In the genomic region with DNA sequence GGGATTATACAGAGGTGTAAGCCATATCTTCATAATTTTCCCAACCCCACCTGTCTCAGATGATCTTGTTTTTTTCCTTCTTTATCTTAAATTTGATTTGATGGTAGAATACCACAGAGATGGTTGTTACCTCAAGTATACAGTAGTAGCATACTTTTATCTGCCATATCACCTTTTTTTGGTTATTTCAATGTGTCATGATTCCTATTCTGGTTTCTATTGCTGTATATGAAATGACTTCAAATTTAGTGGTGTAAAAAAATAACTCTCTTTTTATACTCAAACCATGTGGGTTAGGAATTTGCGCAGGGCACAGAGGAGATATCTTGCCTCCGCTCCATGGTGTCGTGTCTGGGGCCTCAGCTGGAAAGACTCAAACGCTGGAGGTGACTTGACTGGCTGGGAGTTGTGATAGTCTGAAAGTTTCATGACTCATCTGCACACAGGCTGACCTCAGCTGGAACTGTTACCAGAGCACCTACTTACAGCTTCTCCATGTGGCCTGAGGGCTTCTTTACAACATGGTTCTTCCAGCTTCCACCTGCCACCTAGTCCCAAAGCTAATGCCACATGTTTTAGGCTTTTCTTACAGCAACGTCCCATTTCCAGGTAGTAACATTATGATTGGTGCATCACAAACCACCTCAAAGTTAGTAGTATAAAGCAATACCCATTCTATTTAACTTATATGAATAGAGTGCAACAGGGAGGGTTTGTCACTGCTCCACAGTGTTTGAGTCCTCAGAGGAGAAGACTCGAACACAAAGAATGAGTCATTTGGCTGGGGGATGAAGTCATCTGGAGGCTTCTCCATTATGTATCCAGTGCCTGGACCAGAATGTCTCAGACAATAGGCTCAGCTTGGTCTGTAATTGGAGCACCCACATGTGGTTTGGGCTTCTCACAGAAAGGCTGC, we compare ENCODE assay signal across 1 cellular context.
TF ChIP-seq lines count a peak whose summit lies in the region.

No MANE protein-coding gene starts in this region.

TF ChIP-seq in K562, 482 proteins besides CTCF, POLR2A, EP300 and RAD21 (continued from another document and continues in another):
- TF ChIP-seq, protein P1, sequence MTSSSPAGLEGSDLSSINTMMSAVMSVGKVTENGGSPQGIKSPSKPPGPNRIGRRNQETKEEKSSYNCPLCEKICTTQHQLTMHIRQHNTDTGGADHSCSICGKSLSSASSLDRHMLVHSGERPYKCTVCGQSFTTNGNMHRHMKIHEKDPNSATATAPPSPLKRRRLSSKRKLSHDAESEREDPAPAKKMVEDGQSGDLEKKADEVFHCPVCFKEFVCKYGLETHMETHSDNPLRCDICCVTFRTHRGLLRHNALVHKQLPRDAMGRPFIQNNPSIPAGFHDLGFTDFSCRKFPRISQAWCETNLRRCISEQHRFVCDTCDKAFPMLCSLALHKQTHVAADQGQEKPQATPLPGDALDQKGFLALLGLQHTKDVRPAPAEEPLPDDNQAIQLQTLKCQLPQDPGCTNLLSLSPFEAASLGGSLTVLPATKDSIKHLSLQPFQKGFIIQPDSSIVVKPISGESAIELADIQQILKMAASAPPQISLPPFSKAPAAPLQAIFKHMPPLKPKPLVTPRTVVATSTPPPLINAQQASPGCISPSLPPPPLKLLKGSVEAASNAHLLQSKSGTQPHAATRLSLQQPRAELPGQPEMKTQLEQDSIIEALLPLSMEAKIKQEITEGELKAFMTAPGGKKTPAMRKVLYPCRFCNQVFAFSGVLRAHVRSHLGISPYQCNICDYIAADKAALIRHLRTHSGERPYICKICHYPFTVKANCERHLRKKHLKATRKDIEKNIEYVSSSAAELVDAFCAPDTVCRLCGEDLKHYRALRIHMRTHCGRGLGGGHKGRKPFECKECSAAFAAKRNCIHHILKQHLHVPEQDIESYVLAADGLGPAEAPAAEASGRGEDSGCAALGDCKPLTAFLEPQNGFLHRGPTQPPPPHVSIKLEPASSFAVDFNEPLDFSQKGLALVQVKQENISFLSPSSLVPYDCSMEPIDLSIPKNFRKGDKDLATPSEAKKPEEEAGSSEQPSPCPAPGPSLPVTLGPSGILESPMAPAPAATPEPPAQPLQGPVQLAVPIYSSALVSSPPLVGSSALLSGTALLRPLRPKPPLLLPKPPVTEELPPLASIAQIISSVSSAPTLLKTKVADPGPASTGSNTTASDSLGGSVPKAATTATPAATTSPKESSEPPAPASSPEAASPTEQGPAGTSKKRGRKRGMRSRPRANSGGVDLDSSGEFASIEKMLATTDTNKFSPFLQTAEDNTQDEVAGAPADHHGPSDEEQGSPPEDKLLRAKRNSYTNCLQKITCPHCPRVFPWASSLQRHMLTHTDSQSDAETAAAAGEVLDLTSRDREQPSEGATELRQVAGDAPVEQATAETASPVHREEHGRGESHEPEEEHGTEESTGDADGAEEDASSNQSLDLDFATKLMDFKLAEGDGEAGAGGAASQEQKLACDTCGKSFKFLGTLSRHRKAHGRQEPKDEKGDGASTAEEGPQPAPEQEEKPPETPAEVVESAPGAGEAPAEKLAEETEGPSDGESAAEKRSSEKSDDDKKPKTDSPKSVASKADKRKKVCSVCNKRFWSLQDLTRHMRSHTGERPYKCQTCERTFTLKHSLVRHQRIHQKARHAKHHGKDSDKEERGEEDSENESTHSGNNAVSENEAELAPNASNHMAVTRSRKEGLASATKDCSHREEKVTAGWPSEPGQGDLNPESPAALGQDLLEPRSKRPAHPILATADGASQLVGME (CRISPR knock-in tag; IDR thresholded peaks at IDR 0.05): no peak
- TF ChIP-seq, protein P2, sequence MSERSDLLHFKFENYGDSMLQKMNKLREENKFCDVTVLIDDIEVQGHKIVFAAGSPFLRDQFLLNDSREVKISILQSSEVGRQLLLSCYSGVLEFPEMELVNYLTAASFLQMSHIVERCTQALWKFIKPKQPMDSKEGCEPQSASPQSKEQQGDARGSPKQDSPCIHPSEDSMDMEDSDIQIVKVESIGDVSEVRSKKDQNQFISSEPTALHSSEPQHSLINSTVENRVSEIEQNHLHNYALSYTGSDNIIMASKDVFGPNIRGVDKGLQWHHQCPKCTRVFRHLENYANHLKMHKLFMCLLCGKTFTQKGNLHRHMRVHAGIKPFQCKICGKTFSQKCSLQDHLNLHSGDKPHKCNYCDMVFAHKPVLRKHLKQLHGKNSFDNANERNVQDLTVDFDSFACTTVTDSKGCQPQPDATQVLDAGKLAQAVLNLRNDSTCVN (CRISPR knock-in tag; IDR thresholded peaks at IDR 0.05): no peak
- TF ChIP-seq WHSC1 (IDR thresholded peaks at IDR 0.05; ENCODE audit: low read length) (no peak), ZNF324 (CRISPR knock-in tag; IDR thresholded peaks at IDR 0.05) (no peak), HMGN3 (IDR thresholded peaks at IDR 0.05; ENCODE audit: borderline replicate concordance, extremely low read depth, insufficient read length, low read depth, low read length) (no peak), KLF1 (tag; IDR thresholded peaks at IDR 0.05) (no peak), ZNF121 (CRISPR knock-in tag; conservative IDR thresholded peaks at IDR 0.05) (no peak), CC2D1A (IDR thresholded peaks at IDR 0.05) (no peak), COPS2 (conservative IDR thresholded peaks at IDR 0.05) (no peak), ZNF699 (CRISPR knock-in tag; IDR thresholded peaks at IDR 0.05; ENCODE audit: insufficient replicate concordance) (no peak), ILK (tag; IDR thresholded peaks at IDR 0.05; ENCODE audit: borderline replicate concordance, low read depth) (no peak), KDM4B (IDR thresholded peaks at IDR 0.05; ENCODE audit: borderline replicate concordance in 2 of 2, low read depth in 1 of 2) (no peak), EP400 (IDR thresholded peaks at IDR 0.05) (peak; percentile 76), SIRT6 (IDR thresholded peaks at IDR 0.05; ENCODE audit: low read depth, low read length) (no peak), USF1 (CRISPR knock-in tag; IDR thresholded peaks at IDR 0.05) (peak; percentile 16; the same call in 1 of the 2 replicates), U2AF1 (optimal IDR thresholded peaks at IDR 0.05; ENCODE audit: low read depth, low read length) (no peak), MYC (IDR thresholded peaks at IDR 0.05; ENCODE audit: low read depth, low read length) (peak; percentile 64), MYC (CRISPR knock-in tag; IDR thresholded peaks at IDR 0.05; ENCODE audit: borderline replicate concordance, low read depth) (no peak), CEBPB (tag; IDR thresholded peaks at IDR 0.05) (no peak), ETS1 (conservative IDR thresholded peaks at IDR 0.05; ENCODE audit: control insufficient read depth, low read depth, low read length) (no peak), ZNF41 (CRISPR knock-in tag; conservative IDR thresholded peaks at IDR 0.05) (no peak), HNRNPH1 (optimal IDR thresholded peaks at IDR 0.05; ENCODE audit: low read depth, low read length) (no peak), E2F3 (CRISPR knock-in tag; IDR thresholded peaks at IDR 0.05) (no peak), KDM1A (IDR thresholded peaks at IDR 0.05) (no peak), SMAD4 (CRISPR knock-in tag; conservative IDR thresholded peaks at IDR 0.05) (peak; percentile 67)
- TF ChIP-seq, protein P3, sequence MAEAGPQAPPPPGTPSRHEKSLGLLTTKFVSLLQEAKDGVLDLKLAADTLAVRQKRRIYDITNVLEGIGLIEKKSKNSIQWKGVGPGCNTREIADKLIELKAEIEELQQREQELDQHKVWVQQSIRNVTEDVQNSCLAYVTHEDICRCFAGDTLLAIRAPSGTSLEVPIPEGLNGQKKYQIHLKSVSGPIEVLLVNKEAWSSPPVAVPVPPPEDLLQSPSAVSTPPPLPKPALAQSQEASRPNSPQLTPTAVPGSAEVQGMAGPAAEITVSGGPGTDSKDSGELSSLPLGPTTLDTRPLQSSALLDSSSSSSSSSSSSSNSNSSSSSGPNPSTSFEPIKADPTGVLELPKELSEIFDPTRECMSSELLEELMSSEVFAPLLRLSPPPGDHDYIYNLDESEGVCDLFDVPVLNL (CRISPR knock-in tag; IDR thresholded peaks at IDR 0.05; ENCODE audit: low read depth): no peak
- TF ChIP-seq, protein P4, sequence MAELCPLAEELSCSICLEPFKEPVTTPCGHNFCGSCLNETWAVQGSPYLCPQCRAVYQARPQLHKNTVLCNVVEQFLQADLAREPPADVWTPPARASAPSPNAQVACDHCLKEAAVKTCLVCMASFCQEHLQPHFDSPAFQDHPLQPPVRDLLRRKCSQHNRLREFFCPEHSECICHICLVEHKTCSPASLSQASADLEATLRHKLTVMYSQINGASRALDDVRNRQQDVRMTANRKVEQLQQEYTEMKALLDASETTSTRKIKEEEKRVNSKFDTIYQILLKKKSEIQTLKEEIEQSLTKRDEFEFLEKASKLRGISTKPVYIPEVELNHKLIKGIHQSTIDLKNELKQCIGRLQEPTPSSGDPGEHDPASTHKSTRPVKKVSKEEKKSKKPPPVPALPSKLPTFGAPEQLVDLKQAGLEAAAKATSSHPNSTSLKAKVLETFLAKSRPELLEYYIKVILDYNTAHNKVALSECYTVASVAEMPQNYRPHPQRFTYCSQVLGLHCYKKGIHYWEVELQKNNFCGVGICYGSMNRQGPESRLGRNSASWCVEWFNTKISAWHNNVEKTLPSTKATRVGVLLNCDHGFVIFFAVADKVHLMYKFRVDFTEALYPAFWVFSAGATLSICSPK (IDR thresholded peaks at IDR 0.05; ENCODE audit: borderline replicate concordance): no peak
- TF ChIP-seq, protein P5, sequence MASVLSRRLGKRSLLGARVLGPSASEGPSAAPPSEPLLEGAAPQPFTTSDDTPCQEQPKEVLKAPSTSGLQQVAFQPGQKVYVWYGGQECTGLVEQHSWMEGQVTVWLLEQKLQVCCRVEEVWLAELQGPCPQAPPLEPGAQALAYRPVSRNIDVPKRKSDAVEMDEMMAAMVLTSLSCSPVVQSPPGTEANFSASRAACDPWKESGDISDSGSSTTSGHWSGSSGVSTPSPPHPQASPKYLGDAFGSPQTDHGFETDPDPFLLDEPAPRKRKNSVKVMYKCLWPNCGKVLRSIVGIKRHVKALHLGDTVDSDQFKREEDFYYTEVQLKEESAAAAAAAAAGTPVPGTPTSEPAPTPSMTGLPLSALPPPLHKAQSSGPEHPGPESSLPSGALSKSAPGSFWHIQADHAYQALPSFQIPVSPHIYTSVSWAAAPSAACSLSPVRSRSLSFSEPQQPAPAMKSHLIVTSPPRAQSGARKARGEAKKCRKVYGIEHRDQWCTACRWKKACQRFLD (CRISPR knock-in tag; IDR thresholded peaks at IDR 0.05): no peak
- TF ChIP-seq, protein P6, sequence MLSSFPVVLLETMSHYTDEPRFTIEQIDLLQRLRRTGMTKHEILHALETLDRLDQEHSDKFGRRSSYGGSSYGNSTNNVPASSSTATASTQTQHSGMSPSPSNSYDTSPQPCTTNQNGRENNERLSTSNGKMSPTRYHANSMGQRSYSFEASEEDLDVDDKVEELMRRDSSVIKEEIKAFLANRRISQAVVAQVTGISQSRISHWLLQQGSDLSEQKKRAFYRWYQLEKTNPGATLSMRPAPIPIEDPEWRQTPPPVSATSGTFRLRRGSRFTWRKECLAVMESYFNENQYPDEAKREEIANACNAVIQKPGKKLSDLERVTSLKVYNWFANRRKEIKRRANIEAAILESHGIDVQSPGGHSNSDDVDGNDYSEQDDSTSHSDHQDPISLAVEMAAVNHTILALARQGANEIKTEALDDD (IDR thresholded peaks at IDR 0.05): peak; percentile 69
- TF ChIP-seq, protein P7, sequence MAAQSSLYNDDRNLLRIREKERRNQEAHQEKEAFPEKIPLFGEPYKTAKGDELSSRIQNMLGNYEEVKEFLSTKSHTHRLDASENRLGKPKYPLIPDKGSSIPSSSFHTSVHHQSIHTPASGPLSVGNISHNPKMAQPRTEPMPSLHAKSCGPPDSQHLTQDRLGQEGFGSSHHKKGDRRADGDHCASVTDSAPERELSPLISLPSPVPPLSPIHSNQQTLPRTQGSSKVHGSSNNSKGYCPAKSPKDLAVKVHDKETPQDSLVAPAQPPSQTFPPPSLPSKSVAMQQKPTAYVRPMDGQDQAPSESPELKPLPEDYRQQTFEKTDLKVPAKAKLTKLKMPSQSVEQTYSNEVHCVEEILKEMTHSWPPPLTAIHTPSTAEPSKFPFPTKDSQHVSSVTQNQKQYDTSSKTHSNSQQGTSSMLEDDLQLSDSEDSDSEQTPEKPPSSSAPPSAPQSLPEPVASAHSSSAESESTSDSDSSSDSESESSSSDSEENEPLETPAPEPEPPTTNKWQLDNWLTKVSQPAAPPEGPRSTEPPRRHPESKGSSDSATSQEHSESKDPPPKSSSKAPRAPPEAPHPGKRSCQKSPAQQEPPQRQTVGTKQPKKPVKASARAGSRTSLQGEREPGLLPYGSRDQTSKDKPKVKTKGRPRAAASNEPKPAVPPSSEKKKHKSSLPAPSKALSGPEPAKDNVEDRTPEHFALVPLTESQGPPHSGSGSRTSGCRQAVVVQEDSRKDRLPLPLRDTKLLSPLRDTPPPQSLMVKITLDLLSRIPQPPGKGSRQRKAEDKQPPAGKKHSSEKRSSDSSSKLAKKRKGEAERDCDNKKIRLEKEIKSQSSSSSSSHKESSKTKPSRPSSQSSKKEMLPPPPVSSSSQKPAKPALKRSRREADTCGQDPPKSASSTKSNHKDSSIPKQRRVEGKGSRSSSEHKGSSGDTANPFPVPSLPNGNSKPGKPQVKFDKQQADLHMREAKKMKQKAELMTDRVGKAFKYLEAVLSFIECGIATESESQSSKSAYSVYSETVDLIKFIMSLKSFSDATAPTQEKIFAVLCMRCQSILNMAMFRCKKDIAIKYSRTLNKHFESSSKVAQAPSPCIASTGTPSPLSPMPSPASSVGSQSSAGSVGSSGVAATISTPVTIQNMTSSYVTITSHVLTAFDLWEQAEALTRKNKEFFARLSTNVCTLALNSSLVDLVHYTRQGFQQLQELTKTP (IDR thresholded peaks at IDR 0.05; ENCODE audit: low read depth in 1 of 2, partially characterized antibody in 2 of 2): no peak
